10 cellular contexts compared by ENCODE assay signal in the genomic region with DNA sequence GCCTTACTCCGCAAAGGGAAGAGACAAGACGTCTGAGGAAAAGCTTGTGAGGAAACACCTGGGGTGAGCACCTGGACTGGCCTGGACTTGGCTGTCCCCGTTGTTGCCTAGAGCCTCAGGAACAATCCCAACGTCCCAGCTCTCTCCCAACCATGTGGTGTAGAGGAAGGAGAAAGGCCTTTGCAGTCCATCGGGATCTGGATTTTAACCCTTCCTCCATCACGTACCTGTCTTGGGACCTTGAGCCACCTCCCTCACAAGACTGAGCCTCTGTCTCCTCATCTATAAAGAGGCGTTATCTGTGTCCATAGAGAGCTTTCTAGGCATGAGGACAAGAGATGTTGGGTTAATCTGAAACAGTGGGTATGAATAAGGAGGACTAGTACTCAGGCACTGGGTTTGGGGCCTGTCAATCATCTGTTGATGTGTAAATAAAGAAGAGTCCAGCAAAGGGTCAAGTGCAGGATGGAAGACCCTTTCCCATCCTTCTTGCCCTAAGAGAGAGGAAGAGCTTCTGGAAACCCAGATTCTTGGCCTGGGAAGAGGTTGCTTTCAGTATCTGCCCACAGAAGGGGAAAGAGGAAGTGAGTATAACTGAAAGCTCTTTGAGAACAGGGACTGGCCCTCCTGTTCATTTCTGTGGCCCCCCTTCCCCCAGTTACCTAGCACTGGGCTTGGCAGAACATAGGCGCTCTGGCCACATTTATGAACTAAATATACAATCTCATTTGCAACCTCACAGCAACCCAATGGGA.
DNase-seq lines count a peak whose midpoint lies in the region; ATAC-seq and TF ChIP-seq lines count a peak whose summit lies in the region.
"Had no signal": no experiment of that assay in that cellular context is flagged by ENCODE, and none has a peak within 500 bp of the region (broad histone marks: within the 10 kb centered on the region; RNA-seq: fewer than 3 reads in every experiment).

No MANE protein-coding gene starts in this region.

- H3K9me3 ChIP-seq in OCI-LY3 (ENCODE audit: insufficient read depth, low read length), result no peaks in the 10 kb centered on the region
- no peaks in the 10 kb centered on the region for H3K9me3 ChIP-seq in gastroesophageal sphincter

- H3K36me3 ChIP-seq in OCI-LY3 (replicated peaks; ENCODE audit: low read depth, low read length), result no peaks in the 10 kb centered on the region
- no peaks in the 10 kb centered on the region for H3K36me3 ChIP-seq in brain microvascular endothelial cell (replicated peaks)
- H3K36me3 ChIP-seq in gastroesophageal sphincter, result no peaks in the 10 kb centered on the region

- in situ Hi-C loops in brain microvascular endothelial cell (cut with HindIII; ENCODE audit: low pct_ligation_motif_present, low sequenced_read_pairs), result no loop called here

- H3K9ac ChIP-seq in OCI-LY3 (ENCODE audit: low read length), result no peak overlapping the region

- no peak overlapping the region for H3K4me3 Mint-ChIP-seq in progenitor cell of endocrine pancreas (ENCODE audit: low read depth)
- H3K4me3 Mint-ChIP-seq: stimulated activated effector memory CD8-positive, alpha-beta T cell treated with anti-CD3 and anti-CD28 coated beads, Interleukin-12 subunit alpha, Interleukin-12 subunit beta, amount 100 ng/mL, for 72 hours had no signal

- peak overlapping the region; percentile 62 for H3K4me2 ChIP-seq in OCI-LY3 (ENCODE audit: low read length)

- H3K27me3 ChIP-seq in OCI-LY3 (ENCODE audit: low read depth, low read length) (no peaks in the 10 kb centered on the region), brain microvascular endothelial cell (replicated peaks) (no peaks in the 10 kb centered on the region), gastroesophageal sphincter (no peaks in the 10 kb centered on the region)

- peaks cover 26% of the 10 kb centered on the region for H3K4me1 ChIP-seq in OCI-LY3 (ENCODE audit: low read length)
- H3K4me1 ChIP-seq in gastroesophageal sphincter, result peaks cover 0 to 30% (median 0%) of the 10 kb centered on the region in 3 donors

- peak overlapping the region; percentile 54 for H3K27ac Mint-ChIP-seq in progenitor cell of endocrine pancreas
- H3K27ac Mint-ChIP-seq: stimulated activated effector memory CD8-positive, alpha-beta T cell treated with anti-CD3 and anti-CD28 coated beads, Interleukin-12 subunit alpha, Interleukin-12 subunit beta, amount 100 ng/mL, for 72 hours had no signal

- H3K9me3 Mint-ChIP-seq in progenitor cell of endocrine pancreas (ENCODE audit: low read depth), result peaks cover 15% of the 10 kb centered on the region
- H3K9me3 Mint-ChIP-seq: stimulated activated effector memory CD8-positive, alpha-beta T cell treated with anti-CD3 and anti-CD28 coated beads, Interleukin-12 subunit alpha, Interleukin-12 subunit beta, amount 100 ng/mL, for 72 hours had no signal

- DNase-seq in GM19240 (ENCODE audit: insufficient read length, low spot score) (peak; percentile 39), progenitor cell of endocrine pancreas (ENCODE audit: low spot score, unreplicated experiment) (no peak), brain microvascular endothelial cell (no peak), amniotic stem cell (lab: John Stamatoyannopoulos, UW) (no peak)
- DNase-seq in stimulated activated CD4-positive, alpha-beta T cell treated with anti-CD3 and anti-CD28 coated beads, Interleukin-2, amount 100 ng/mL, for 48 hours, result no peak

- H2AFZ ChIP-seq in OCI-LY3 (ENCODE audit: low read depth, low read length), result no peak overlapping the region

- no peaks in the 10 kb centered on the region for H3K79me2 ChIP-seq in OCI-LY3 (ENCODE audit: low read length)

- TF ChIP-seq POLR2A in gastroesophageal sphincter (IDR thresholded peaks at IDR 0.05), result no peak

- H3K27ac ChIP-seq in OCI-LY3 (ENCODE audit: low read length) (peak overlapping the region; percentile 2; the same call in 1 of the 2 replicates), brain microvascular endothelial cell (no peak overlapping the region), gastroesophageal sphincter (no peak overlapping the region)

- ATAC-seq in HG02884 (IDR thresholded peaks at IDR 0.05; ENCODE audit: unreplicated experiment), result peak; percentile 86
- ATAC-seq in gastroesophageal sphincter, result no peak
- ATAC-seq: HCT116 had no signal

- TF ChIP-seq EP300 in gastroesophageal sphincter (IDR thresholded peaks at IDR 0.05), result no peak

- H4K20me1 ChIP-seq in OCI-LY3 (ENCODE audit: insufficient read depth, low read length), result no peaks in the 10 kb centered on the region

- no peaks in the 10 kb centered on the region for H3K27me3 Mint-ChIP-seq in progenitor cell of endocrine pancreas

- H3K4me3 ChIP-seq in OCI-LY3 (ENCODE audit: low read length), result no peak overlapping the region; the same call in 1 of the 2 replicates
- no peak overlapping the region for H3K4me3 ChIP-seq in brain microvascular endothelial cell (ENCODE audit: low read depth, low read length)
- no peak overlapping the region for H3K4me3 ChIP-seq in gastroesophageal sphincter

- H3K36me3 Mint-ChIP-seq in progenitor cell of endocrine pancreas (ENCODE audit: insufficient read depth), result peaks cover 2% of the 10 kb centered on the region
- H3K36me3 Mint-ChIP-seq: stimulated activated effector memory CD8-positive, alpha-beta T cell treated with anti-CD3 and anti-CD28 coated beads, Interleukin-12 subunit alpha, Interleukin-12 subunit beta, amount 100 ng/mL, for 72 hours had no signal

- WGBS in gastroesophageal sphincter (ENCODE audit: low coverage in 1 of 2), 2 donors, result 80 to 100% methylated on average over 1 of the region's 8 CpGs

- TF ChIP-seq CTCF in OCI-LY3 (IDR thresholded peaks at IDR 0.05; ENCODE audit: low read depth, low read length) (no peak), progenitor cell of endocrine pancreas (IDR thresholded peaks at IDR 0.05; ENCODE audit: unreplicated experiment) (no peak), brain microvascular endothelial cell (IDR thresholded peaks at IDR 0.05; ENCODE audit: low read depth, low read length, missing control alignments) (no peak), gastroesophageal sphincter (IDR thresholded peaks at IDR 0.05) (no peak)

- H3K4me1 Mint-ChIP-seq in progenitor cell of endocrine pancreas (ENCODE audit: low read depth), result peaks cover 5% of the 10 kb centered on the region
- H3K4me1 Mint-ChIP-seq: stimulated activated effector memory CD8-positive, alpha-beta T cell treated with anti-CD3 and anti-CD28 coated beads, Interleukin-12 subunit alpha, Interleukin-12 subunit beta, amount 100 ng/mL, for 72 hours had no signal
